Comparison of ENCODE assay signal across 24 cellular contexts in the genomic region with DNA sequence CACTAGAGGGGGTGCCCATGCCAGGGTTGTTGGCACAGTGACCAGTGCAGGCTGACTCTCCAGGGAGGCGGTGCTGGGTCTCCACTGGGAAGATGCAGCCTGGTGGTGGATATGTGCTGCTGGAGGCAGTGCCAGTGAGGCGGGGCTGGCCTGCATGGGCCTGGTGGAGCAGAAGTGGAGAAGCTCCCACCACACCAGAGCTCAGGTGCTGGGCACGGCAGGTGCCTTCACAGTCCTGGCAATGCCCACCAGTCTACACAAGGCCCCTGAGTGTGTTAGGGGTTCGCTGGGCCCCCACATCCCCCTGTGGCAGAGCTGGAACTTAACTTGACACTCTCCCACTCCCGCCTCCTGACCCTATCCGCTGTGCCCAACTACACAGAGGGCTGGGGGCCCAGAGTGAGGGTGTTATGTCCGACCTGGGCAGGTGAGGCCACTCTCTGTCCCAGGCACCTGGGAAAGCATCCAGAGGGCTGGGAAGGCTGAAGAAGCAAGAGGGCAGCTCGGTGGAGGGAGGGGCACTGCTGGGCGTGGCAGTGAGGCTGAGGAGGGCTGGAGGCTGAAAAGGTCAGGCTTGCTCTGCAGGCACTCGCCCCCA.
DNase-seq lines count a peak whose midpoint lies in the region; ATAC-seq and TF ChIP-seq lines count a peak whose summit lies in the region.
"Had no signal": no experiment of that assay in that cellular context is flagged by ENCODE, and none has a peak within 500 bp of the region (broad histone marks: within the 10 kb centered on the region; RNA-seq: fewer than 3 reads in every experiment).

No MANE protein-coding gene starts in this region.

- intact Hi-C loops in mucosa of descending colon (cut with DNase I, micrococcal nuclease) (no loop called here), tibial artery (cut with DNase I; ENCODE audit: low total_unique reads) (no loop called here)

- DNase-seq in activated effector memory CD4-positive, alpha-beta T cell treated with anti-CD3 and anti-CD28 coated beads, Interleukin-2, amount 50 U/mL, for 16 hours = peak; percentile 50
- no peak for DNase-seq in activated effector memory CD4-positive, alpha-beta T cell treated with Interleukin-2 at 50 U/mL for 16 hours
- DNase-seq in chondrocyte (ENCODE audit: low spot score) = peak; percentile 91
- DNase-seq in mucosa of descending colon = peak in 2 of 3 donors; percentile 42 to 46
- DNase-seq in tibial artery = peak; percentile 8 to 54
- no peak for DNase-seq in T-helper 1 cell
- DNase-seq in effector memory CD8-positive, alpha-beta T cell = no peak
- DNase-seq: activated CD4-positive, alpha-beta T cell treated with anti-CD3 and anti-CD28 coated beads for 1 hour; activated CD8-positive, alpha-beta memory T cell treated with anti-CD3 and anti-CD28 coated beads for 24 hours; COR-L47; DND-41; mesenchymal stem cell; naive B cell; NCI-H1048; NCI-H187; RPMI8226; stimulated activated naive CD4-positive, alpha-beta T cell treated with Interleukin-2 at 50 U/mL for 16 hours had no signal

- peaks cover 0 to 40% of the 10 kb centered on the region in 2 donors for H3K27me3 ChIP-seq in tibial artery
- H3K27me3 ChIP-seq: adrenal gland, BLaER1, transverse colon had no signal

- peaks cover 28% of the 10 kb centered on the region for H3K27me3 Mint-ChIP-seq in chondrocyte (ENCODE audit: low read depth)
- H3K27me3 Mint-ChIP-seq in effector memory CD8-positive, alpha-beta T cell = peaks cover 12 to 79% of the 10 kb centered on the region in 2 donors

- no peaks in the 10 kb centered on the region for H3K36me3 ChIP-seq in mucosa of descending colon (ENCODE audit: low read depth)
- H3K36me3 ChIP-seq in tibial artery = no peaks in the 10 kb centered on the region
- H3K36me3 ChIP-seq: adrenal gland, BLaER1, breast epithelium, transverse colon had no signal

- no peaks in the 10 kb centered on the region for H3K36me3 Mint-ChIP-seq in chondrocyte (ENCODE audit: low read depth)
- H3K36me3 Mint-ChIP-seq in effector memory CD8-positive, alpha-beta T cell (ENCODE audit: insufficient read depth) = peaks cover 3% of the 10 kb centered on the region
- H3K36me3 Mint-ChIP-seq: naive B cell had no signal

- H3K4me1 ChIP-seq in mucosa of descending colon (ENCODE audit: low read depth) (peaks cover 12% of the 10 kb centered on the region), tibial artery (no peaks in the 10 kb centered on the region)
- H3K4me1 ChIP-seq: adrenal gland, breast epithelium had no signal

- no peak overlapping the region for H3K4me3 Mint-ChIP-seq in chondrocyte (ENCODE audit: unreplicated experiment)
- H3K4me3 Mint-ChIP-seq in effector memory CD8-positive, alpha-beta T cell = no peak overlapping the region
- H3K4me3 Mint-ChIP-seq: naive B cell had no signal

- H3K9me3 ChIP-seq in mucosa of descending colon (no peaks in the 10 kb centered on the region), tibial artery (no peaks in the 10 kb centered on the region)
- H3K9me3 ChIP-seq: adrenal gland, BLaER1, breast epithelium, transverse colon had no signal

- no peaks in the 10 kb centered on the region for H3K4me1 Mint-ChIP-seq in chondrocyte (ENCODE audit: low read depth)
- H3K4me1 Mint-ChIP-seq in effector memory CD8-positive, alpha-beta T cell (ENCODE audit: low read depth in 2 of 2) = peaks cover 5 to 8% of the 10 kb centered on the region in 2 donors
- H3K4me1 Mint-ChIP-seq: naive B cell had no signal

- TF ChIP-seq CTCF in chondrocyte (IDR thresholded peaks at IDR 0.05) (no peak), mucosa of descending colon (IDR thresholded peaks at IDR 0.05) (no peak), tibial artery (IDR thresholded peaks at IDR 0.05) (no peak)

- ATAC-seq in mucosa of descending colon (peak; percentile 9), HG03039 (IDR thresholded peaks at IDR 0.05; ENCODE audit: unreplicated experiment) (no peak)
- ATAC-seq in effector memory CD8-positive, alpha-beta T cell (replicated peaks) = no peak

- no peak overlapping the region for H3K27ac ChIP-seq in tibial artery
- H3K27ac ChIP-seq: adrenal gland, BLaER1, breast epithelium, coronary artery, skin epidermis had no signal

- H3K4me3 ChIP-seq in mucosa of descending colon (no peak overlapping the region), tibial artery (no peak overlapping the region)
- H3K4me3 ChIP-seq: adrenal gland, BLaER1, breast epithelium, coronary artery, skin epidermis, transverse colon had no signal

- no peak overlapping the region for H3K27ac Mint-ChIP-seq in chondrocyte (ENCODE audit: unreplicated experiment)
- peak overlapping the region in 1 of 2 donors; percentile 27 for H3K27ac Mint-ChIP-seq in effector memory CD8-positive, alpha-beta T cell
- H3K27ac Mint-ChIP-seq: naive B cell had no signal

- H3K9me3 Mint-ChIP-seq in chondrocyte (ENCODE audit: low read depth) = no peaks in the 10 kb centered on the region
- H3K9me3 Mint-ChIP-seq in effector memory CD8-positive, alpha-beta T cell = no peaks in the 10 kb centered on the region
- H3K9me3 Mint-ChIP-seq: naive B cell had no signal

Comparison
In these comparisons a context has a peak if more than half of its experiments do, and no peak if none do; other contexts are left out.
1. DNase-seq: peak in activated effector memory CD4-positive, alpha-beta T cell treated with anti-CD3 and anti-CD28 coated beads, Interleukin-2, amount 50 U/mL, for 16 hours (single experiment), chondrocyte (single experiment), mucosa of descending colon (2 of 3) and tibial artery (2 of 2); none in activated effector memory CD4-positive, alpha-beta T cell treated with Interleukin-2 at 50 U/mL for 16 hours (single experiment), T-helper 1 cell (0 of 5) and effector memory CD8-positive, alpha-beta T cell (0 of 3).